ENCODE assay signal across 3 cellular contexts in genomic region chr2:216315817-216316603, GRCh38.
TF ChIP-seq lines count a peak whose summit lies in the region.

No MANE protein-coding gene starts in this region.

TF ChIP-seq in GM23338, 12 proteins besides CTCF, POLR2A, EP300 and RAD21 (continues in another document):
- no peak for TF ChIP-seq ZNF114 (CRISPR knock-in tag; IDR thresholded peaks at IDR 0.05)
- TF ChIP-seq REST (IDR thresholded peaks at IDR 0.05; ENCODE audit: unreplicated experiment), result no peak
- TF ChIP-seq EZH2phosphoT487 (IDR thresholded peaks at IDR 0.05; ENCODE audit: unreplicated experiment), result no peak
- TF ChIP-seq NANOG (IDR thresholded peaks at IDR 0.05; ENCODE audit: borderline replicate concordance), result no peak

TF ChIP-seq in H1, 55 proteins besides CTCF, POLR2A, EP300 and RAD21:
- no peak for TF ChIP-seq CREB1 (IDR thresholded peaks at IDR 0.05)
- no peak for TF ChIP-seq CHD7 (IDR thresholded peaks at IDR 0.05; ENCODE audit: insufficient replicate concordance, low read length)
- TF ChIP-seq MAFK (IDR thresholded peaks at IDR 0.05; ENCODE audit: low read depth, low read length), result 0 out of 2 replicates have a peak, but pooled peaks have one; percentile 9
- TF ChIP-seq JUND (IDR thresholded peaks at IDR 0.05; ENCODE audit: low read length), result 0 out of 2 replicates have a peak, but pooled peaks have one; percentile 2
- TF ChIP-seq YY1 (IDR thresholded peaks at IDR 0.05; ENCODE audit: low read depth, low read length), result no peak
- TF ChIP-seq TEAD4 (IDR thresholded peaks at IDR 0.05; ENCODE audit: low read depth, low read length), result no peak
TF ChIP-seq in H1: peak in this region for 2.

TF ChIP-seq in neural cell, 6 proteins besides CTCF, POLR2A, EP300 and RAD21:
- TF ChIP-seq TAF1 (IDR thresholded peaks at IDR 0.05; ENCODE audit: low read depth), result no peak
- TF ChIP-seq POLR2AphosphoS5 (IDR thresholded peaks at IDR 0.05), result peak; percentile 9
TF ChIP-seq in neural cell: peak in this region for 1.
